In genomic region chr18:715626-716025, GRCh38 we compare ENCODE assay signal across 1 cellular context.
TF ChIP-seq lines count a peak whose summit lies in the region.

No MANE protein-coding gene starts in this region.

TF ChIP-seq in GM12878, 131 proteins besides CTCF, POLR2A, EP300 and RAD21:
- no peak for TF ChIP-seq MEF2B (IDR thresholded peaks at IDR 0.05; ENCODE audit: partially characterized antibody, poor library complexity, severe bottlenecking)
- no peak for TF ChIP-seq MXI1 (IDR thresholded peaks at IDR 0.05; ENCODE audit: low read depth, low read length)
- no peak for TF ChIP-seq SKIL (IDR thresholded peaks at IDR 0.05; ENCODE audit: low read depth, poor library complexity, severe bottlenecking)
- no peak for TF ChIP-seq ZNF274 (IDR thresholded peaks at IDR 0.05; ENCODE audit: insufficient read depth, insufficient read length)
- no peak for TF ChIP-seq HCFC1 (IDR thresholded peaks at IDR 0.05; ENCODE audit: low read length)
- no peak for TF ChIP-seq CREB1 (IDR thresholded peaks at IDR 0.05; ENCODE audit: low read depth)
- TF ChIP-seq HDAC2 (IDR thresholded peaks at IDR 0.05), result no peak
- TF ChIP-seq E2F4 (IDR thresholded peaks at IDR 0.05; ENCODE audit: low read depth, low read length), result no peak
- TF ChIP-seq POU2F2 (IDR thresholded peaks at IDR 0.05; ENCODE audit: borderline replicate concordance, low read depth, low read length), result no peak
- no peak for TF ChIP-seq ZBTB40 (IDR thresholded peaks at IDR 0.05; ENCODE audit: borderline replicate concordance)
- TF ChIP-seq NFIC (IDR thresholded peaks at IDR 0.05; ENCODE audit: low read depth, low read length), result no peak
- TF ChIP-seq SIN3A (IDR thresholded peaks at IDR 0.05; ENCODE audit: low read depth, low read length), result no peak
